1 cellular context compared by ENCODE assay signal in the genomic region with DNA sequence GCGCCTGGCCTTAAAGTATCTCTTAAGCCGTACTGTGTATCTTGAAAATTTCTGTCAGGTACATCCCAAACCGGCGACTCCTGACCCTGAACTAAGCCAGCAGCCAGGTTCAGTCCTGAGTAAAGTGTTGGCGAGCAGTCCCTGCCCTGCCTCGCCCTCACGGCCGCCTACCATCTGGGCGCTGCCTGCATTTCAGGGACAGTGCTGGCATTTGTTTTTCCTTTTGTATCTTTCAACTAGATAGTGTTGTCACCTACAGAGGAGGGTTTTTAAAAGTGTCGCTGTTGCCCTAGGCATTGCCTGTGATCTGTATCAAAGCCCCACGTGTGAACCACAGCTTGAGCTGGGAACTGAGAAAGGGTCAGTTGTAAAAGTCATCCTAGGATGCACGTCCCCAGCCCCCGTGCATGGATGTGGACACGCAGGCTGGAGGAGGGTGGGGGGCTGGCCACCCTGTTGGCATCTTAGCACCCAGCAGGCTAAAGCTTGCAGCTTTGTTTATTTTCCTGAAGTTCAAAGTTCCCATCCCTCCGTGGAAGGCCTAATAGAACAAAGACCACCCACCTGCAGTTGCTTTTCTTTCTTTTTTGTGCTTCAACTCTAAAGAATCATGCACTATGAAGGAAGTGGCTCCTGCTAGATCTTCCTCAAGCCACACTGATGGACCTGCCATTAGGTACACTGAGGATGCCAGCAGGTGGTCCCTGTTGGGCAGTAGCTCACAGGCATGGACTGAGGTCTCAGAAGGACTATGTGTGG.
TF ChIP-seq lines count a peak whose summit lies in the region.

No MANE protein-coding gene starts in this region.

TF ChIP-seq in HepG2, 621 proteins besides CTCF, POLR2A, EP300 and RAD21 (continued from another document and continues in another):
- TF ChIP-seq, protein P1, sequence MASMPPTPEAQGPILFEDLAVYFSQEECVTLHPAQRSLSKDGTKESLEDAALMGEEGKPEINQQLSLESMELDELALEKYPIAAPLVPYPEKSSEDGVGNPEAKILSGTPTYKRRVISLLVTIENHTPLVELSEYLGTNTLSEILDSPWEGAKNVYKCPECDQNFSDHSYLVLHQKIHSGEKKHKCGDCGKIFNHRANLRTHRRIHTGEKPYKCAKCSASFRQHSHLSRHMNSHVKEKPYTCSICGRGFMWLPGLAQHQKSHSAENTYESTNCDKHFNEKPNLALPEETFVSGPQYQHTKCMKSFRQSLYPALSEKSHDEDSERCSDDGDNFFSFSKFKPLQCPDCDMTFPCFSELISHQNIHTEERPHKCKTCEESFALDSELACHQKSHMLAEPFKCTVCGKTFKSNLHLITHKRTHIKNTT (CRISPR knock-in tag; IDR thresholded peaks at IDR 0.05) = no peak
- no peak for TF ChIP-seq ZNF562 (CRISPR knock-in tag; IDR thresholded peaks at IDR 0.05; ENCODE audit: borderline replicate concordance)
- TF ChIP-seq TEF (CRISPR knock-in tag; IDR thresholded peaks at IDR 0.05) = no peak
- TF ChIP-seq ZNF703 (CRISPR knock-in tag; IDR thresholded peaks at IDR 0.05; ENCODE audit: borderline replicate concordance) = no peak
- no peak for TF ChIP-seq ZNF557 (CRISPR knock-in tag; IDR thresholded peaks at IDR 0.05)
- TF ChIP-seq ZSCAN9 (CRISPR knock-in tag; IDR thresholded peaks at IDR 0.05; ENCODE audit: borderline replicate concordance) = no peak
- no peak for TF ChIP-seq ZNF253 (CRISPR knock-in tag; IDR thresholded peaks at IDR 0.05; ENCODE audit: borderline replicate concordance)
- TF ChIP-seq ZNF652 (CRISPR knock-in tag; IDR thresholded peaks at IDR 0.05; ENCODE audit: borderline replicate concordance, low read depth) = peak; percentile 39; the same call in 1 of the 2 replicates
- no peak; the same call in 1 of the 2 replicates for TF ChIP-seq SP4 (CRISPR knock-in tag; IDR thresholded peaks at IDR 0.05)
- TF ChIP-seq FOXC1 (CRISPR knock-in tag; IDR thresholded peaks at IDR 0.05; ENCODE audit: borderline replicate concordance) = 0 out of 2 replicates have a peak, but pooled peaks have one; percentile 67
- TF ChIP-seq HNRNPL (IDR thresholded peaks at IDR 0.05; ENCODE audit: low read depth, low read length) = peak; percentile 73; the same call in 1 of the 2 replicates
- TF ChIP-seq, protein P2, sequence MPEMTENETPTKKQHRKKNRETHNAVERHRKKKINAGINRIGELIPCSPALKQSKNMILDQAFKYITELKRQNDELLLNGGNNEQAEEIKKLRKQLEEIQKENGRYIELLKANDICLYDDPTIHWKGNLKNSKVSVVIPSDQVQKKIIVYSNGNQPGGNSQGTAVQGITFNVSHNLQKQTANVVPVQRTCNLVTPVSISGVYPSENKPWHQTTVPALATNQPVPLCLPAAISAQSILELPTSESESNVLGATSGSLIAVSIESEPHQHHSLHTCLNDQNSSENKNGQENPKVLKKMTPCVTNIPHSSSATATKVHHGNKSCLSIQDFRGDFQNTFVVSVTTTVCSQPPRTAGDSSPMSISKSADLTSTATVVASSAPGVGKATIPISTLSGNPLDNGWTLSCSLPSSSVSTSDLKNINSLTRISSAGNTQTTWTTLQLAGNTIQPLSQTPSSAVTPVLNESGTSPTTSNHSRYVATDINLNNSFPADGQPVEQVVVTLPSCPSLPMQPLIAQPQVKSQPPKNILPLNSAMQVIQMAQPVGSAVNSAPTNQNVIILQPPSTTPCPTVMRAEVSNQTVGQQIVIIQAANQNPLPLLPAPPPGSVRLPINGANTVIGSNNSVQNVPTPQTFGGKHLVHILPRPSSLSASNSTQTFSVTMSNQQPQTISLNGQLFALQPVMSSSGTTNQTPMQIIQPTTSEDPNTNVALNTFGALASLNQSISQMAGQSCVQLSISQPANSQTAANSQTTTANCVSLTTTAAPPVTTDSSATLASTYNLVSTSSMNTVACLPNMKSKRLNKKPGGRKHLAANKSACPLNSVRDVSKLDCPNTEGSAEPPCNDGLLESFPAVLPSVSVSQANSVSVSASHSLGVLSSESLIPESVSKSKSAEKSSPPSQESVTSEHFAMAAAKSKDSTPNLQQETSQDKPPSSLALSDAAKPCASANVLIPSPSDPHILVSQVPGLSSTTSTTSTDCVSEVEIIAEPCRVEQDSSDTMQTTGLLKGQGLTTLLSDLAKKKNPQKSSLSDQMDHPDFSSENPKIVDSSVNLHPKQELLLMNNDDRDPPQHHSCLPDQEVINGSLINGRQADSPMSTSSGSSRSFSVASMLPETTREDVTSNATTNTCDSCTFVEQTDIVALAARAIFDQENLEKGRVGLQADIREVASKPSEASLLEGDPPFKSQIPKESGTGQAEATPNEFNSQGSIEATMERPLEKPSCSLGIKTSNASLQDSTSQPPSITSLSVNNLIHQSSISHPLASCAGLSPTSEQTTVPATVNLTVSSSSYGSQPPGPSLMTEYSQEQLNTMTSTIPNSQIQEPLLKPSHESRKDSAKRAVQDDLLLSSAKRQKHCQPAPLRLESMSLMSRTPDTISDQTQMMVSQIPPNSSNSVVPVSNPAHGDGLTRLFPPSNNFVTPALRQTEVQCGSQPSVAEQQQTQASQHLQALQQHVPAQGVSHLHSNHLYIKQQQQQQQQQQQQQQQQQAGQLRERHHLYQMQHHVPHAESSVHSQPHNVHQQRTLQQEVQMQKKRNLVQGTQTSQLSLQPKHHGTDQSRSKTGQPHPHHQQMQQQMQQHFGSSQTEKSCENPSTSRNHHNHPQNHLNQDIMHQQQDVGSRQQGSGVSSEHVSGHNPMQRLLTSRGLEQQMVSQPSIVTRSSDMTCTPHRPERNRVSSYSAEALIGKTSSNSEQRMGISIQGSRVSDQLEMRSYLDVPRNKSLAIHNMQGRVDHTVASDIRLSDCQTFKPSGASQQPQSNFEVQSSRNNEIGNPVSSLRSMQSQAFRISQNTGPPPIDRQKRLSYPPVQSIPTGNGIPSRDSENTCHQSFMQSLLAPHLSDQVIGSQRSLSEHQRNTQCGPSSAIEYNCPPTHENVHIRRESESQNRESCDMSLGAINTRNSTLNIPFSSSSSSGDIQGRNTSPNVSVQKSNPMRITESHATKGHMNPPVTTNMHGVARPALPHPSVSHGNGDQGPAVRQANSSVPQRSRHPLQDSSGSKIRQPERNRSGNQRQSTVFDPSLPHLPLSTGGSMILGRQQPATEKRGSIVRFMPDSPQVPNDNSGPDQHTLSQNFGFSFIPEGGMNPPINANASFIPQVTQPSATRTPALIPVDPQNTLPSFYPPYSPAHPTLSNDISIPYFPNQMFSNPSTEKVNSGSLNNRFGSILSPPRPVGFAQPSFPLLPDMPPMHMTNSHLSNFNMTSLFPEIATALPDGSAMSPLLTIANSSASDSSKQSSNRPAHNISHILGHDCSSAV (CRISPR knock-in tag; IDR thresholded peaks at IDR 0.05; ENCODE audit: borderline replicate concordance) = no peak
- TF ChIP-seq ZMYM3 (CRISPR knock-in tag; IDR thresholded peaks at IDR 0.05) = peak; percentile 46; the same call in 1 of the 2 replicates
- TF ChIP-seq ZNF124 (CRISPR knock-in tag; IDR thresholded peaks at IDR 0.05) = no peak
- TF ChIP-seq CREM (IDR thresholded peaks at IDR 0.05) = peak; percentile 55; the same call in 1 of the 2 replicates
- no peak for TF ChIP-seq CREM (CRISPR knock-in tag; IDR thresholded peaks at IDR 0.05)
- peak; percentile 79; the same call in 1 of the 2 replicates for TF ChIP-seq MYC (CRISPR knock-in tag; IDR thresholded peaks at IDR 0.05; ENCODE audit: borderline replicate concordance)
- TF ChIP-seq ZFP36L2 (CRISPR knock-in tag; IDR thresholded peaks at IDR 0.05) = no peak
- peak; percentile 44; the same call in 1 of the 2 replicates for TF ChIP-seq ZFY (CRISPR knock-in tag; IDR thresholded peaks at IDR 0.05)
- TF ChIP-seq, protein P3, sequence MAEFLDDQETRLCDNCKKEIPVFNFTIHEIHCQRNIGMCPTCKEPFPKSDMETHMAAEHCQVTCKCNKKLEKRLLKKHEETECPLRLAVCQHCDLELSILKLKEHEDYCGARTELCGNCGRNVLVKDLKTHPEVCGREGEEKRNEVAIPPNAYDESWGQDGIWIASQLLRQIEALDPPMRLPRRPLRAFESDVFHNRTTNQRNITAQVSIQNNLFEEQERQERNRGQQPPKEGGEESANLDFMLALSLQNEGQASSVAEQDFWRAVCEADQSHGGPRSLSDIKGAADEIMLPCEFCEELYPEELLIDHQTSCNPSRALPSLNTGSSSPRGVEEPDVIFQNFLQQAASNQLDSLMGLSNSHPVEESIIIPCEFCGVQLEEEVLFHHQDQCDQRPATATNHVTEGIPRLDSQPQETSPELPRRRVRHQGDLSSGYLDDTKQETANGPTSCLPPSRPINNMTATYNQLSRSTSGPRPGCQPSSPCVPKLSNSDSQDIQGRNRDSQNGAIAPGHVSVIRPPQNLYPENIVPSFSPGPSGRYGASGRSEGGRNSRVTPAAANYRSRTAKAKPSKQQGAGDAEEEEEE (CRISPR knock-in tag; IDR thresholded peaks at IDR 0.05; ENCODE audit: borderline replicate concordance) = 0 out of 2 replicates have a peak, but pooled peaks have one; percentile 20
- no peak for TF ChIP-seq NFATC3 (CRISPR knock-in tag; IDR thresholded peaks at IDR 0.05)
- TF ChIP-seq, protein P4, sequence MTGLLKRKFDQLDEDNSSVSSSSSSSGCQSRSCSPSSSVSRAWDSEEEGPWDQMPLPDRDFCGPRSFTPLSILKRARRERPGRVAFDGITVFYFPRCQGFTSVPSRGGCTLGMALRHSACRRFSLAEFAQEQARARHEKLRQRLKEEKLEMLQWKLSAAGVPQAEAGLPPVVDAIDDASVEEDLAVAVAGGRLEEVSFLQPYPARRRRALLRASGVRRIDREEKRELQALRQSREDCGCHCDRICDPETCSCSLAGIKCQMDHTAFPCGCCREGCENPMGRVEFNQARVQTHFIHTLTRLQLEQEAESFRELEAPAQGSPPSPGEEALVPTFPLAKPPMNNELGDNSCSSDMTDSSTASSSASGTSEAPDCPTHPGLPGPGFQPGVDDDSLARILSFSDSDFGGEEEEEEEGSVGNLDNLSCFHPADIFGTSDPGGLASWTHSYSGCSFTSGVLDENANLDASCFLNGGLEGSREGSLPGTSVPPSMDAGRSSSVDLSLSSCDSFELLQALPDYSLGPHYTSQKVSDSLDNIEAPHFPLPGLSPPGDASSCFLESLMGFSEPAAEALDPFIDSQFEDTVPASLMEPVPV (CRISPR knock-in tag; IDR thresholded peaks at IDR 0.05) = no peak
- TF ChIP-seq, protein P5, sequence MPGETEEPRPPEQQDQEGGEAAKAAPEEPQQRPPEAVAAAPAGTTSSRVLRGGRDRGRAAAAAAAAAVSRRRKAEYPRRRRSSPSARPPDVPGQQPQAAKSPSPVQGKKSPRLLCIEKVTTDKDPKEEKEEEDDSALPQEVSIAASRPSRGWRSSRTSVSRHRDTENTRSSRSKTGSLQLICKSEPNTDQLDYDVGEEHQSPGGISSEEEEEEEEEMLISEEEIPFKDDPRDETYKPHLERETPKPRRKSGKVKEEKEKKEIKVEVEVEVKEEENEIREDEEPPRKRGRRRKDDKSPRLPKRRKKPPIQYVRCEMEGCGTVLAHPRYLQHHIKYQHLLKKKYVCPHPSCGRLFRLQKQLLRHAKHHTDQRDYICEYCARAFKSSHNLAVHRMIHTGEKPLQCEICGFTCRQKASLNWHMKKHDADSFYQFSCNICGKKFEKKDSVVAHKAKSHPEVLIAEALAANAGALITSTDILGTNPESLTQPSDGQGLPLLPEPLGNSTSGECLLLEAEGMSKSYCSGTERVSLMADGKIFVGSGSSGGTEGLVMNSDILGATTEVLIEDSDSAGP (CRISPR knock-in tag; IDR thresholded peaks at IDR 0.05; ENCODE audit: borderline replicate concordance) = no peak; the same call in 1 of the 2 replicates
- TF ChIP-seq HES4 (CRISPR knock-in tag; IDR thresholded peaks at IDR 0.05; ENCODE audit: borderline replicate concordance) = no peak
- no peak for TF ChIP-seq ZNF619 (CRISPR knock-in tag; IDR thresholded peaks at IDR 0.05)
- TF ChIP-seq, protein P6, sequence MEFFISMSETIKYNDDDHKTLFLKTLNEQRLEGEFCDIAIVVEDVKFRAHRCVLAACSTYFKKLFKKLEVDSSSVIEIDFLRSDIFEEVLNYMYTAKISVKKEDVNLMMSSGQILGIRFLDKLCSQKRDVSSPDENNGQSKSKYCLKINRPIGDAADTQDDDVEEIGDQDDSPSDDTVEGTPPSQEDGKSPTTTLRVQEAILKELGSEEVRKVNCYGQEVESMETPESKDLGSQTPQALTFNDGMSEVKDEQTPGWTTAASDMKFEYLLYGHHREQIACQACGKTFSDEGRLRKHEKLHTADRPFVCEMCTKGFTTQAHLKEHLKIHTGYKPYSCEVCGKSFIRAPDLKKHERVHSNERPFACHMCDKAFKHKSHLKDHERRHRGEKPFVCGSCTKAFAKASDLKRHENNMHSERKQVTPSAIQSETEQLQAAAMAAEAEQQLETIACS (CRISPR knock-in tag; IDR thresholded peaks at IDR 0.05) = no peak
- TF ChIP-seq KDM4B (CRISPR knock-in tag; IDR thresholded peaks at IDR 0.05) = no peak
- 0 out of 4 replicates have a peak, but pooled peaks of 1 of the 2 experiments have one; percentile 13 for TF ChIP-seq KLF16 (CRISPR knock-in tag; IDR thresholded peaks at IDR 0.05)
- TF ChIP-seq, protein P7, sequence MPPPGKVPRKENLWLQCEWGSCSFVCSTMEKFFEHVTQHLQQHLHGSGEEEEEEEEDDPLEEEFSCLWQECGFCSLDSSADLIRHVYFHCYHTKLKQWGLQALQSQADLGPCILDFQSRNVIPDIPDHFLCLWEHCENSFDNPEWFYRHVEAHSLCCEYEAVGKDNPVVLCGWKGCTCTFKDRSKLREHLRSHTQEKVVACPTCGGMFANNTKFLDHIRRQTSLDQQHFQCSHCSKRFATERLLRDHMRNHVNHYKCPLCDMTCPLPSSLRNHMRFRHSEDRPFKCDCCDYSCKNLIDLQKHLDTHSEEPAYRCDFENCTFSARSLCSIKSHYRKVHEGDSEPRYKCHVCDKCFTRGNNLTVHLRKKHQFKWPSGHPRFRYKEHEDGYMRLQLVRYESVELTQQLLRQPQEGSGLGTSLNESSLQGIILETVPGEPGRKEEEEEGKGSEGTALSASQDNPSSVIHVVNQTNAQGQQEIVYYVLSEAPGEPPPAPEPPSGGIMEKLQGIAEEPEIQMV (CRISPR knock-in tag; IDR thresholded peaks at IDR 0.05; ENCODE audit: low read depth) = no peak
- no peak for TF ChIP-seq SMAD1 (CRISPR knock-in tag; IDR thresholded peaks at IDR 0.05; ENCODE audit: borderline replicate concordance, low read depth)
- no peak for TF ChIP-seq TEAD2 (CRISPR knock-in tag; IDR thresholded peaks at IDR 0.05)
- TF ChIP-seq SUZ12 (IDR thresholded peaks at IDR 0.05; ENCODE audit: low read depth, low read length) = no peak
